ENCODE assay signal across 22 cellular contexts in genomic region chr22:20653012-20653794, GRCh38.
A peak's percentile ranks its signal among the peaks of the same experiment; 100 is the strongest.
DNase-seq lines count a peak whose midpoint lies in the region; ATAC-seq, FAIRE-seq and TF ChIP-seq lines count a peak whose summit lies in the region.
"Had no signal": no experiment of that assay in that cellular context is flagged by ENCODE, and none has a peak within 500 bp of the region (broad histone marks: within the 10 kb centered on the region; RNA-seq: fewer than 3 reads in every experiment).

No MANE protein-coding gene starts in this region.

- DNase-seq in natural killer cell (peak; percentile 10), H1 (ENCODE audit: low read depth in 1 of 2, low spot score in 2 of 2) (peak in 1 of 2 experiments; percentile 26), osteocyte (ENCODE audit: extremely low spot score, unreplicated experiment) (peak; percentile 59), DMS153 (lab: John Stamatoyannopoulos, UW) (no peak), NK-92 (lab: John Stamatoyannopoulos, UW; ENCODE audit: unreplicated experiment) (no peak)
- DNase-seq in natural killer cell treated with Interleukin-12 subunit alpha and Interleukin-12 subunit beta and Interleukin-15 and Interleukin-18, amount 100 ng/mL, for 72 hours (ENCODE audit: low spot score) = no peak
- DNase-seq in stimulated activated CD4-positive, alpha-beta T cell treated with anti-CD3 and anti-CD28 coated beads, Interleukin-15, amount 100 ng/mL, for 24 hours = no peak
- DNase-seq: CD4-positive, CD25-positive, alpha-beta regulatory T cell; DMS79; GM23248; HCEC 1CT; NCI-H1105; NCI-H146; NCI-H2029; NCI-H226; NCI-H510A treated with DMSO at 0.1 percent for 48 hours; NCI-H748 treated with DMSO at 0.1 percent for 48 hours; NK-92 treated with Interleukin-12 subunit alpha and Interleukin-12 subunit beta, amount 100 ng/mL, for 24 hours had no signal

- H3K9me3 Mint-ChIP-seq in natural killer cell (no peaks in the 10 kb centered on the region), osteocyte (ENCODE audit: unreplicated experiment) (no peaks in the 10 kb centered on the region)
- no peaks in the 10 kb centered on the region for H3K9me3 Mint-ChIP-seq in natural killer cell treated with Interleukin-12 subunit alpha and Interleukin-12 subunit beta and Interleukin-15 and Interleukin-18, amount 100 ng/mL, for 72 hours

- no peak overlapping the region for H3K4me3 ChIP-seq in H1 (ENCODE audit: extremely low read depth in 1 of 4, insufficient read depth in 2 of 4, low read depth in 3 of 4, low read length in 4 of 4)
- H3K4me3 ChIP-seq: A549, GM23248 had no signal

- no peaks in the 10 kb centered on the region; the same call in 1 of the 2 replicates for H3K23me2 ChIP-seq in H1 (ENCODE audit: low read depth, low read length)

- H3K79me2 ChIP-seq in H1 (ENCODE audit: control insufficient read depth in 1 of 2, insufficient read depth in 2 of 2, low read length in 2 of 2) = no peaks in the 10 kb centered on the region

- H2AFZ ChIP-seq in H1 (ENCODE audit: low read length) = no peak overlapping the region
- H2AFZ ChIP-seq: GM23248 had no signal

- H3K14ac ChIP-seq in H1 (ENCODE audit: insufficient read length) = no peak overlapping the region

- no peak for TF ChIP-seq POLR2A in H1 (IDR thresholded peaks at IDR 0.05; ENCODE audit: control extremely low read depth in 1 of 2, low read depth in 2 of 2, low read length in 2 of 2)

- H3K56ac ChIP-seq in H1 (replicated peaks; ENCODE audit: insufficient read length, low read depth, low read length) = no peak overlapping the region

- H3K27ac Mint-ChIP-seq in natural killer cell (no peak overlapping the region), osteocyte (ENCODE audit: unreplicated experiment) (no peak overlapping the region)
- H3K27ac Mint-ChIP-seq in natural killer cell treated with Interleukin-12 subunit alpha and Interleukin-12 subunit beta and Interleukin-15 and Interleukin-18, amount 100 ng/mL, for 72 hours = no peak overlapping the region
- H3K27ac Mint-ChIP-seq: CD4-positive, CD25-positive, alpha-beta regulatory T cell had no signal

- intact Hi-C loops in natural killer cell (cut with micrococcal nuclease) = no loop called here

- H3K27ac ChIP-seq in H1 (ENCODE audit: low read depth, low read length) = no peak overlapping the region
- H3K27ac ChIP-seq: A549, GM23248, KMS-11 had no signal

- H4K5ac ChIP-seq in H1 (ENCODE audit: insufficient read length, low read depth, low read length) = no peak overlapping the region

- no peaks in the 10 kb centered on the region for H3K9me3 ChIP-seq in H1 (ENCODE audit: insufficient read depth in 2 of 2, low read depth in 1 of 2, low read length in 1 of 2)
- H3K9me3 ChIP-seq: A549 had no signal

- no peak overlapping the region for H3K18ac ChIP-seq in H1 (ENCODE audit: extremely low read depth, low read length)

- H2BK120ac ChIP-seq in H1 (replicated peaks; ENCODE audit: low read depth, low read length) = no peak overlapping the region

- no peak overlapping the region for H3K4ac ChIP-seq in H1 (replicated peaks; ENCODE audit: insufficient read length, low read depth, low read length)

- no peak for TF ChIP-seq EP300 in H1 (IDR thresholded peaks at IDR 0.05; ENCODE audit: borderline replicate concordance in 1 of 2, low read depth in 2 of 2, low read length in 2 of 2)

- 0 out of 2 replicates have a peak overlapping the region, but pooled peaks have one; percentile 2 for H4K8ac ChIP-seq in H1 (ENCODE audit: extremely low read depth, insufficient read depth, low read length)

- ATAC-seq in natural killer cell (no peak), GM18861 (IDR thresholded peaks at IDR 0.05; ENCODE audit: unreplicated experiment) (no peak)
- no peak for ATAC-seq in natural killer cell treated with Interleukin-12 subunit alpha and Interleukin-12 subunit beta and Interleukin-15 and Interleukin-18, amount 100 ng/mL, for 72 hours
- ATAC-seq: A549, Panc1 had no signal

- no peaks in the 10 kb centered on the region for H3K4me1 ChIP-seq in H1 (replicated peaks in 1 of 4; ENCODE audit: control insufficient read depth in 3 of 4, insufficient read depth in 4 of 4, low read length in 3 of 4)
- H3K4me1 ChIP-seq: A549 had no signal

- no peaks in the 10 kb centered on the region for H3K27me3 ChIP-seq in H1 (replicated peaks in 1 of 4; ENCODE audit: control insufficient read depth in 3 of 4, extremely low read depth in 1 of 4, insufficient read depth in 3 of 4, low read length in 3 of 4)

- no peak overlapping the region for H2BK15ac ChIP-seq in H1 (ENCODE audit: low read length)

- 95% methylated on average over 7 of the region's 7 CpGs; no CpG with 5 or more reads in 1 of the 2 experiments for WGBS in H1 (ENCODE audit: extremely low coverage in 1 of 2, insufficient coverage in 1 of 2, insufficient read length in 1 of 2, insufficient replicate concordance in 2 of 2, low coverage in 1 of 2, low lambda C conversion rate in 2 of 2, missing lambda C conversion rate in 1 of 2), 2 experiments

- H3K36me3 ChIP-seq in H1 (ENCODE audit: control insufficient read depth in 2 of 4, insufficient read depth in 4 of 4, low read length in 3 of 4) = no peaks in the 10 kb centered on the region

- H3K36me3 Mint-ChIP-seq in natural killer cell (no peaks in the 10 kb centered on the region), osteocyte (ENCODE audit: unreplicated experiment) (no peaks in the 10 kb centered on the region)
- no peaks in the 10 kb centered on the region for H3K36me3 Mint-ChIP-seq in natural killer cell treated with Interleukin-12 subunit alpha and Interleukin-12 subunit beta and Interleukin-15 and Interleukin-18, amount 100 ng/mL, for 72 hours
- H3K36me3 Mint-ChIP-seq: CD4-positive, CD25-positive, alpha-beta regulatory T cell had no signal

- TF ChIP-seq CTCF in natural killer cell (IDR thresholded peaks at IDR 0.05) (no peak), H1 (IDR thresholded peaks at IDR 0.05; ENCODE audit: control extremely low read depth in 1 of 3, insufficient read depth in 1 of 3, low read depth in 1 of 3, low read length in 3 of 3) (no peak), osteocyte (IDR thresholded peaks at IDR 0.05) (no peak)

- peaks cover 8 to 9% of the 10 kb centered on the region in 2 donors for H3K4me1 Mint-ChIP-seq in natural killer cell
- no peaks in the 10 kb centered on the region for H3K4me1 Mint-ChIP-seq in natural killer cell treated with Interleukin-12 subunit alpha and Interleukin-12 subunit beta and Interleukin-15 and Interleukin-18, amount 100 ng/mL, for 72 hours (ENCODE audit: low read depth in 2 of 2)
- no peaks in the 10 kb centered on the region for H3K4me1 Mint-ChIP-seq in osteocyte (ENCODE audit: unreplicated experiment)
- H3K4me1 Mint-ChIP-seq: CD4-positive, CD25-positive, alpha-beta regulatory T cell had no signal

- no peak overlapping the region for H2BK5ac ChIP-seq in H1 (ENCODE audit: low read depth, low read length)

- H2BK20ac ChIP-seq in H1 (ENCODE audit: low read length) = no peak overlapping the region

- TF ChIP-seq RAD21 in H1 (IDR thresholded peaks at IDR 0.05 in 1 of 2, conservative IDR thresholded peaks at IDR 0.05 in 1 of 2; ENCODE audit: low read depth in 2 of 2, low read length in 2 of 2) = no peak

- no peaks in the 10 kb centered on the region for H3K79me1 ChIP-seq in H1 (ENCODE audit: low read depth, low read length)

- H2AK5ac ChIP-seq in H1 (ENCODE audit: low read depth, low read length) = peak overlapping the region; percentile 25; the same call in 1 of the 2 replicates

- FAIRE-seq in H1 (lab: Jason Lieb, UNC) = no peak
- FAIRE-seq: A549 had no signal

- POLR2A ChIA-PET in H1 (lab: Charles Lee; ENCODE audit: partially characterized antibody) = no interaction called here

- no peak overlapping the region for H3K4me2 ChIP-seq in H1 (ENCODE audit: insufficient read depth in 1 of 2, low read depth in 2 of 2, low read length in 2 of 2)
- H3K4me2 ChIP-seq: A549, KMS-11 had no signal

- H3K27me3 Mint-ChIP-seq in natural killer cell (ENCODE audit: low read depth in 2 of 2) = peaks cover 4 to 14% of the 10 kb centered on the region in 2 donors
- peaks cover 3 to 12% of the 10 kb centered on the region in 2 donors for H3K27me3 Mint-ChIP-seq in natural killer cell treated with Interleukin-12 subunit alpha and Interleukin-12 subunit beta and Interleukin-15 and Interleukin-18, amount 100 ng/mL, for 72 hours
- peaks cover 11% of the 10 kb centered on the region for H3K27me3 Mint-ChIP-seq in osteocyte (ENCODE audit: unreplicated experiment)

- H4K20me1 ChIP-seq in H1 (replicated peaks in 1 of 2; ENCODE audit: control insufficient read depth in 1 of 2, insufficient read depth in 2 of 2, low read length in 2 of 2) = no peaks in the 10 kb centered on the region

- H2BK12ac ChIP-seq in H1 (ENCODE audit: low read depth, low read length) = peak overlapping the region; percentile 12; the same call in 1 of the 2 replicates

- no peak overlapping the region for H4K91ac ChIP-seq in H1 (replicated peaks; ENCODE audit: insufficient read length, low read length)

- no peak overlapping the region for H3K23ac ChIP-seq in H1 (ENCODE audit: insufficient read length)

- no peak overlapping the region for H3K9ac ChIP-seq in H1 (replicated peaks in 1 of 4; ENCODE audit: extremely low read depth in 1 of 4, low read depth in 3 of 4, low read length in 3 of 4)
- H3K9ac ChIP-seq: GM23248, KMS-11 had no signal

- CTCF ChIA-PET in H1 (lab: Charles Lee; ENCODE audit: partially characterized antibody) = no interaction called here

- H3K4me3 Mint-ChIP-seq in natural killer cell (no peak overlapping the region), osteocyte (ENCODE audit: unreplicated experiment) (no peak overlapping the region)
- no peak overlapping the region for H3K4me3 Mint-ChIP-seq in natural killer cell treated with Interleukin-12 subunit alpha and Interleukin-12 subunit beta and Interleukin-15 and Interleukin-18, amount 100 ng/mL, for 72 hours
- H3K4me3 Mint-ChIP-seq: CD4-positive, CD25-positive, alpha-beta regulatory T cell had no signal

TF ChIP-seq in H1, 55 proteins besides CTCF, POLR2A, EP300 and RAD21:
- TF ChIP-seq KDM1A (IDR thresholded peaks at IDR 0.05; ENCODE audit: borderline replicate concordance, low read length) (no peak), ATF3 (IDR thresholded peaks at IDR 0.05; ENCODE audit: insufficient read depth, low read depth, low read length) (no peak), JUND (IDR thresholded peaks at IDR 0.05; ENCODE audit: low read length) (no peak), BACH1 (IDR thresholded peaks at IDR 0.05; ENCODE audit: low read length) (no peak), TAF1 (IDR thresholded peaks at IDR 0.05; ENCODE audit: low read depth, low read length) (no peak), SIX5 (IDR thresholded peaks at IDR 0.05; ENCODE audit: low read depth, low read length) (no peak)

Comparison
In these comparisons a context has a peak if more than half of its experiments do, and no peak if none do; other contexts are left out.
1. DNase-seq: peak in natural killer cell (single experiment) and osteocyte (single experiment); none in natural killer cell treated with Interleukin-12 subunit alpha and Interleukin-12 subunit beta and Interleukin-15 and Interleukin-18, amount 100 ng/mL, for 72 hours (single experiment), stimulated activated CD4-positive, alpha-beta T cell treated with anti-CD3 and anti-CD28 coated beads, Interleukin-15, amount 100 ng/mL, for 24 hours (single experiment), DMS153 (single experiment) and NK-92 (single experiment).